In the genomic region with DNA sequence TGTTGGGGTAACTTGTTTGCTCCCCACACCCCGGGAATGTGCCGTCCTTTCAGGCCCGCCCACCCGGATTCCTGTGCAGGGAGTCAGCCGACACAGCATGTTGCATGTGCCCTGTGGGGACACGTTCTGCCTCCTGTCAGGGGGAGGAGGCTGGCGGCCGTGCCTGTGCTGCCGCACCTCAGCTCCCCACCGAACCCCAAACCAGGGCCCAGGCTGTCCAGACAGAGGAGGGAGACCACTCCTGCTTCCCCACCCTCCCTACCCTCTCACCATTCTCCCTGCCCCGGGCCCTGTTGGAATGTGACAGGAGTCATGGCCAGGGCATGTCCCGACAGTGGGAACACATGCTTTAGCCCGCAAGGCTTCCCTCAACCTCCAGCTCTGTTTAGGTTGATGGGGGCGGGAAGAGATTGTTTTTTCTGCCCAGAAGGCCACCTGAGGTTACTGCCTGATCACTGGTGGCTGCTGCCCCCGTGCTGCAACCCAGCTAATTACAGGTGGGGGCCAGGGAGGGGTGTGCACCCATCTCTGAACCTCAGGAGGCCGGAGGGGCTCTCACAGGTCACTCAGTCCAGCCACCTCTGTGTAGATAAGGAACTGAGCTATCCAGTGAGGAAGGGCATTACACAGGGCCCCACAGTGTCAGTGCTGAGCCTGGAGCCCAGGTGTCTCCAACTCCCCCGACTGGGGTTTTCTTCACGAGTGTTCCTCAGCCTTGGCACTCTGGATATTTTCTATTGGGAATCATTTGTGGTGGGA, we compare ENCODE assay signal across 1 cellular context.
TF ChIP-seq lines count a peak whose summit lies in the region.

No MANE protein-coding gene starts in this region.

TF ChIP-seq in HepG2, 621 proteins besides CTCF, POLR2A, EP300 and RAD21 (continued from another document and continues in another):
- TF ChIP-seq, protein P1, sequence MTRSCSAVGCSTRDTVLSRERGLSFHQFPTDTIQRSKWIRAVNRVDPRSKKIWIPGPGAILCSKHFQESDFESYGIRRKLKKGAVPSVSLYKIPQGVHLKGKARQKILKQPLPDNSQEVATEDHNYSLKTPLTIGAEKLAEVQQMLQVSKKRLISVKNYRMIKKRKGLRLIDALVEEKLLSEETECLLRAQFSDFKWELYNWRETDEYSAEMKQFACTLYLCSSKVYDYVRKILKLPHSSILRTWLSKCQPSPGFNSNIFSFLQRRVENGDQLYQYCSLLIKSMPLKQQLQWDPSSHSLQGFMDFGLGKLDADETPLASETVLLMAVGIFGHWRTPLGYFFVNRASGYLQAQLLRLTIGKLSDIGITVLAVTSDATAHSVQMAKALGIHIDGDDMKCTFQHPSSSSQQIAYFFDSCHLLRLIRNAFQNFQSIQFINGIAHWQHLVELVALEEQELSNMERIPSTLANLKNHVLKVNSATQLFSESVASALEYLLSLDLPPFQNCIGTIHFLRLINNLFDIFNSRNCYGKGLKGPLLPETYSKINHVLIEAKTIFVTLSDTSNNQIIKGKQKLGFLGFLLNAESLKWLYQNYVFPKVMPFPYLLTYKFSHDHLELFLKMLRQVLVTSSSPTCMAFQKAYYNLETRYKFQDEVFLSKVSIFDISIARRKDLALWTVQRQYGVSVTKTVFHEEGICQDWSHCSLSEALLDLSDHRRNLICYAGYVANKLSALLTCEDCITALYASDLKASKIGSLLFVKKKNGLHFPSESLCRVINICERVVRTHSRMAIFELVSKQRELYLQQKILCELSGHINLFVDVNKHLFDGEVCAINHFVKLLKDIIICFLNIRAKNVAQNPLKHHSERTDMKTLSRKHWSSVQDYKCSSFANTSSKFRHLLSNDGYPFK (CRISPR knock-in tag; IDR thresholded peaks at IDR 0.05; ENCODE audit: borderline replicate concordance), result no peak
- no peak for TF ChIP-seq FLYWCH1 (CRISPR knock-in tag; IDR thresholded peaks at IDR 0.05)
- peak; percentile 73 for TF ChIP-seq ZGPAT (CRISPR knock-in tag; IDR thresholded peaks at IDR 0.05)
- TF ChIP-seq ZNF282 (IDR thresholded peaks at IDR 0.05; ENCODE audit: partially characterized antibody), result no peak
- 0 out of 2 replicates have a peak, but pooled peaks have one; percentile 56 for TF ChIP-seq PCBP1 (IDR thresholded peaks at IDR 0.05; ENCODE audit: borderline replicate concordance, low read depth, low read length)
- TF ChIP-seq SP4 (CRISPR knock-in tag; IDR thresholded peaks at IDR 0.05), result 0 out of 2 replicates have a peak, but pooled peaks have one; percentile 6
- no peak for TF ChIP-seq ZNF24 (IDR thresholded peaks at IDR 0.05)
- TF ChIP-seq NFKBIZ (CRISPR knock-in tag; IDR thresholded peaks at IDR 0.05), result no peak
- no peak for TF ChIP-seq MED8 (CRISPR knock-in tag; IDR thresholded peaks at IDR 0.05; ENCODE audit: insufficient replicate concordance)
- TF ChIP-seq WIZ (CRISPR knock-in tag; IDR thresholded peaks at IDR 0.05), result no peak
- TF ChIP-seq, protein P2, sequence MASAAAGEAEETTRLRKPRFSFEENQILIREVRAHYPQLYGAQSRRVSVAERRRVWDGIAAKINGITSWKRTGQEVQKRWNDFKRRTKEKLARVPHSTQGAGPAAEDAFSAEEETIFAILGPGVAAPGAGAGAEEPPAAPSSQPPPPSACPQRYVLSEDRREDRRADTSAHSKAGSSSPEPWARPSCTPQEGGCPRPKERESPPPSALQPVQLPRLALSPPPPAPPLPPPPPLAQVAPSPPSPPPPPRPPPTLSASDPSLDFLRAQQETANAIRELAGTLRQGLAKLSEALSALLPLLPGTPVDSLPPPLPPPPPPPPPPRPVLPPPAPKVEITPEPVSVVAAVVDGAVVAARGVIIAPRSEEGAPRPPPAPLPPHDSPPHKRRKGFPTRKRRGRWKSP (CRISPR knock-in tag; IDR thresholded peaks at IDR 0.05), result peak; percentile 72
- TF ChIP-seq ISX (CRISPR knock-in tag; conservative IDR thresholded peaks at IDR 0.05), result no peak
- no peak for TF ChIP-seq CENPX (CRISPR knock-in tag; IDR thresholded peaks at IDR 0.05)
- no peak for TF ChIP-seq TBL1XR1 (IDR thresholded peaks at IDR 0.05; ENCODE audit: borderline replicate concordance, low read length, partially characterized antibody)
- TF ChIP-seq ZNF484 (CRISPR knock-in tag; IDR thresholded peaks at IDR 0.05; ENCODE audit: borderline replicate concordance, low read depth), result no peak
- TF ChIP-seq CHD4 (IDR thresholded peaks at IDR 0.05; ENCODE audit: borderline replicate concordance, low read length), result no peak
- no peak for TF ChIP-seq MBD4 (IDR thresholded peaks at IDR 0.05; ENCODE audit: borderline replicate concordance, low read length)
- TF ChIP-seq ZSCAN21 (CRISPR knock-in tag; IDR thresholded peaks at IDR 0.05; ENCODE audit: borderline replicate concordance), result no peak
- no peak for TF ChIP-seq PCBP2 (optimal IDR thresholded peaks at IDR 0.05; ENCODE audit: low read depth, low read length, poor library complexity, severe bottlenecking)
- TF ChIP-seq, protein P3, sequence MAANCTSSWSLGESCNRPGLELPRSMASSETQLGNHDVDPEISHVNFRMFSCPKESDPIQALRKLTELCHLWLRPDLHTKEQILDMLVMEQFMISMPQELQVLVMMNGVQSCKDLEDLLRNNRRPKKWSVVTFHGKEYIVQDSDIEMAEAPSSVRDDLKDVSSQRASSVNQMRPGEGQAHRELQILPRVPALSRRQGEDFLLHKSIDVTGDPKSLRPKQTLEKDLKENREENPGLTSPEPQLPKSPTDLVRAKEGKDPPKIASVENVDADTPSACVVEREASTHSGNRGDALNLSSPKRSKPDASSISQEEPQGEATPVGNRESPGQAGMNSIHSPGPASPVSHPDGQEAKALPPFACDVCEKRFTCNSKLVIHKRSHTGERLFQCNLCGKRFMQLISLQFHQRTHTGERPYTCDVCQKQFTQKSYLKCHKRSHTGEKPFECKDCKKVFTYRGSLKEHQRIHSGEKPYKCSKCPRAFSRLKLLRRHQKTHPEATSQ (CRISPR knock-in tag; IDR thresholded peaks at IDR 0.05; ENCODE audit: borderline replicate concordance), result no peak
- TF ChIP-seq ZNF574 (CRISPR knock-in tag; IDR thresholded peaks at IDR 0.05), result no peak; the same call in none of the 2 replicates
- no peak for TF ChIP-seq KDM5A (IDR thresholded peaks at IDR 0.05; ENCODE audit: borderline replicate concordance, low read length)
- TF ChIP-seq DPF2 (CRISPR knock-in tag; IDR thresholded peaks at IDR 0.05; ENCODE audit: borderline replicate concordance, low read depth), result no peak
- TF ChIP-seq, protein P4, sequence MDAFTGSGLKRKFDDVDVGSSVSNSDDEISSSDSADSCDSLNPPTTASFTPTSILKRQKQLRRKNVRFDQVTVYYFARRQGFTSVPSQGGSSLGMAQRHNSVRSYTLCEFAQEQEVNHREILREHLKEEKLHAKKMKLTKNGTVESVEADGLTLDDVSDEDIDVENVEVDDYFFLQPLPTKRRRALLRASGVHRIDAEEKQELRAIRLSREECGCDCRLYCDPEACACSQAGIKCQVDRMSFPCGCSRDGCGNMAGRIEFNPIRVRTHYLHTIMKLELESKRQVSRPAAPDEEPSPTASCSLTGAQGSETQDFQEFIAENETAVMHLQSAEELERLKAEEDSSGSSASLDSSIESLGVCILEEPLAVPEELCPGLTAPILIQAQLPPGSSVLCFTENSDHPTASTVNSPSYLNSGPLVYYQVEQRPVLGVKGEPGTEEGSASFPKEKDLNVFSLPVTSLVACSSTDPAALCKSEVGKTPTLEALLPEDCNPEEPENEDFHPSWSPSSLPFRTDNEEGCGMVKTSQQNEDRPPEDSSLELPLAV (CRISPR knock-in tag; conservative IDR thresholded peaks at IDR 0.05; ENCODE audit: low read depth), result no peak
- no peak for TF ChIP-seq DNMT1 (CRISPR knock-in tag; IDR thresholded peaks at IDR 0.05)
- peak; percentile 50; the same call in 1 of the 2 replicates for TF ChIP-seq ZBTB26 (CRISPR knock-in tag; IDR thresholded peaks at IDR 0.05; ENCODE audit: borderline replicate concordance)
- TF ChIP-seq GFI1 (CRISPR knock-in tag; IDR thresholded peaks at IDR 0.05; ENCODE audit: borderline replicate concordance), result peak; percentile 38; the same call in 1 of the 2 replicates
- TF ChIP-seq ZNF652 (CRISPR knock-in tag; IDR thresholded peaks at IDR 0.05; ENCODE audit: borderline replicate concordance, low read depth), result no peak; the same call in 1 of the 2 replicates
- TF ChIP-seq NFRKB (IDR thresholded peaks at IDR 0.05), result no peak
- no peak for TF ChIP-seq MZF1 (CRISPR knock-in tag; IDR thresholded peaks at IDR 0.05; ENCODE audit: borderline replicate concordance)
- TF ChIP-seq, protein P5, sequence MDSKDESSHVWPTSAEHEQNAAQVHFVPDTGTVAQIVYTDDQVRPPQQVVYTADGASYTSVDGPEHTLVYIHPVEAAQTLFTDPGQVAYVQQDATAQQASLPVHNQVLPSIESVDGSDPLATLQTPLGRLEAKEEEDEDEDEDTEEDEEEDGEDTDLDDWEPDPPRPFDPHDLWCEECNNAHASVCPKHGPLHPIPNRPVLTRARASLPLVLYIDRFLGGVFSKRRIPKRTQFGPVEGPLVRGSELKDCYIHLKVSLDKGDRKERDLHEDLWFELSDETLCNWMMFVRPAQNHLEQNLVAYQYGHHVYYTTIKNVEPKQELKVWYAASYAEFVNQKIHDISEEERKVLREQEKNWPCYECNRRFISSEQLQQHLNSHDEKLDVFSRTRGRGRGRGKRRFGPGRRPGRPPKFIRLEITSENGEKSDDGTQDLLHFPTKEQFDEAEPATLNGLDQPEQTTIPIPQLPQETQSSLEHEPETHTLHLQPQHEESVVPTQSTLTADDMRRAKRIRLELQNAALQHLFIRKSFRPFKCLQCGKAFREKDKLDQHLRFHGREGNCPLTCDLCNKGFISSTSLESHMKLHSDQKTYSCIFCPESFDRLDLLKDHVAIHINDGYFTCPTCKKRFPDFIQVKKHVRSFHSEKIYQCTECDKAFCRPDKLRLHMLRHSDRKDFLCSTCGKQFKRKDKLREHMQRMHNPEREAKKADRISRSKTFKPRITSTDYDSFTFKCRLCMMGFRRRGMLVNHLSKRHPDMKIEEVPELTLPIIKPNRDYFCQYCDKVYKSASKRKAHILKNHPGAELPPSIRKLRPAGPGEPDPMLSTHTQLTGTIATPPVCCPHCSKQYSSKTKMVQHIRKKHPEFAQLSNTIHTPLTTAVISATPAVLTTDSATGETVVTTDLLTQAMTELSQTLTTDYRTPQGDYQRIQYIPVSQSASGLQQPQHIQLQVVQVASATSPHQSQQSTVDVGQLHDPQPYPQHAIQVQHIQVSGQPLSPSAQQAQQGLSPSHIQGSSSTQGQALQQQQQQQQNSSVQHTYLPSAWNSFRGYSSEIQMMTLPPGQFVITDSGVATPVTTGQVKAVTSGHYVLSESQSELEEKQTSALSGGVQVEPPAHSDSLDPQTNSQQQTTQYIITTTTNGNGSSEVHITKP (CRISPR knock-in tag; IDR thresholded peaks at IDR 0.05; ENCODE audit: low read depth), result peak; percentile 23; the same call in 1 of the 2 replicates
- TF ChIP-seq ZNF326 (CRISPR knock-in tag; IDR thresholded peaks at IDR 0.05; ENCODE audit: borderline replicate concordance), result no peak
- TF ChIP-seq HOXD1 (CRISPR knock-in tag; IDR thresholded peaks at IDR 0.05), result 0 out of 2 replicates have a peak, but pooled peaks have one; percentile 21
- no peak for TF ChIP-seq MED13 (CRISPR knock-in tag; IDR thresholded peaks at IDR 0.05)
- TF ChIP-seq CBX5 (CRISPR knock-in tag; IDR thresholded peaks at IDR 0.05; ENCODE audit: borderline replicate concordance), result no peak; the same call in 1 of the 2 replicates
- no peak; the same call in 1 of the 2 replicates for TF ChIP-seq ISL2 (CRISPR knock-in tag; IDR thresholded peaks at IDR 0.05)
- no peak for TF ChIP-seq HCFC1 (IDR thresholded peaks at IDR 0.05; ENCODE audit: low read depth, low read length)
- TF ChIP-seq ZNF597 (CRISPR knock-in tag; IDR thresholded peaks at IDR 0.05), result no peak
- no peak for TF ChIP-seq ZNF143 (CRISPR knock-in tag; IDR thresholded peaks at IDR 0.05)
- no peak for TF ChIP-seq U2AF1 (optimal IDR thresholded peaks at IDR 0.05; ENCODE audit: low read depth, low read length)
- TF ChIP-seq RBM22 (optimal IDR thresholded peaks at IDR 0.05; ENCODE audit: low read length), result peak; percentile 26
- 0 out of 2 replicates have a peak, but pooled peaks have one; percentile 48 for TF ChIP-seq HNRNPL (IDR thresholded peaks at IDR 0.05; ENCODE audit: low read depth, low read length)
